8 cellular contexts compared by ENCODE assay signal in the genomic region with DNA sequence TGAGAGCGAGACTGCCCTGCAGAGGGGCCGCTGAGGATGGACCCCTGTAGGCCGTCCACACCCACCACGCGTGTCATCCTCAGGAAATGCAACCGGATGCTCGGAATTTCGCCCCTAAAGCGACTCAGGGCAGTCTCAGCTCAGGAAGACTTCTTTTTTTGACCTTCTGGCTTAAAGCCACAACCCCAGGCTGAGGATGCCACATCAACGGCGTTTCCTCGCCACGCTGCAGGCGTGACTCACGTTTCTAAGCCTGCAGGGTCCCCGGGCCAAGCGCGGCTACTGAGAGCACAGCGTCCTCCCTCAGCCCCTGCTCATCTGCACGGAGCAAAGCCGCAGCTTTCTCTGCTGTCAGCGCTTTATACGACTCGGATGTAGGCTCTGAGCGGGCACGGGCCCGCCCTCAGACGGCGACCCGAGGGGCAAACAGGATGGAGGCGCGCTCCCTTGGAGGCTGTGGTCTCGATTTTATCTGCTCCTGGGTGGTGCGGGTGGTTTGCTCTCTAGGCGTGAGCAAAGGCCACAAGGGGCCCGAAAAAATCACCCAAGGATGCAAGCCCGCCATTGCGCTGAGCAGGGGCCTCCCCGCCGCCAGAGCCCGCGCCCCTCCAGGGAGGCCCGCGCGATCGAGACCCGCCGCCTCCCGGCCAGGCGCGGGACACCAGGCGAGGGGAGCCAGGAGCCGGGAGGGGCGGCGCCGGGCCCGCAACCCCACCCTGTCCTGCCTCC. TPM values are rescaled to one million over a fixed set of nuclear protein-coding genes. Genes with fewer than 3 reads are reported as not detected.
DNase-seq lines count a peak whose midpoint lies in the region; ATAC-seq and TF ChIP-seq lines count a peak whose summit lies in the region.

No MANE protein-coding gene starts in this region.

- ATAC-seq in GM21528 (IDR thresholded peaks at IDR 0.05; ENCODE audit: low FRiP score, unreplicated experiment) = peak; percentile 43

- H3F3A ChIP-seq in DOHH2 (ENCODE audit: control insufficient read depth, insufficient read depth) = peaks cover 17% of the 10 kb centered on the region

- peaks cover 32% of the 10 kb centered on the region for H4K20me1 ChIP-seq in DOHH2 (ENCODE audit: control insufficient read depth, insufficient read depth, low read depth, low read length)

- H3K4me1 ChIP-seq in DOHH2 (ENCODE audit: control insufficient read depth, low read length) (peaks cover 53% of the 10 kb centered on the region), HUES6 (ENCODE audit: control insufficient read depth, insufficient read depth, low read length) (peaks cover 18% of the 10 kb centered on the region), ascending aorta (peaks cover 3 to 5% of the 10 kb centered on the region in 2 donors)

- DNase-seq in T-helper 1 cell (peak; percentile 61 to 95 (median 75)), ascending aorta (ENCODE audit: low spot score in 2 of 2) (peak in 1 of 2 donors; percentile 83), hepatic stellate cell (ENCODE audit: low spot score) (peak; percentile 82), skeletal muscle cell (ENCODE audit: low read depth) (peak; percentile 77), D341Med (ENCODE audit: low spot score) (no peak)

- H3K27ac ChIP-seq in DOHH2 (ENCODE audit: low read depth, low read length) (peak overlapping the region; percentile 87), HUES6 (ENCODE audit: low read depth, low read length) (peak overlapping the region; percentile 91; the same call in 1 of the 2 replicates), ascending aorta (peak overlapping the region; percentile 73 to 77)

- no peaks in the 10 kb centered on the region for H3K27me3 ChIP-seq in DOHH2 (ENCODE audit: control insufficient read depth, low read length)
- H3K27me3 ChIP-seq in HUES6 (ENCODE audit: control insufficient read depth, insufficient read depth, low read length) = no peaks in the 10 kb centered on the region
- no peaks in the 10 kb centered on the region for H3K27me3 ChIP-seq in ascending aorta

- peaks cover 53% of the 10 kb centered on the region for H3K79me2 ChIP-seq in DOHH2 (ENCODE audit: control insufficient read depth, low read length)

- intact Hi-C loops in ascending aorta (cut with DNase I) = loop anchor here (1.0 to 10.0 kb wide), 8 partner anchors 39 to 1840 kb away; partner anchors contain the start of genes EN2, LMBR1, PAXIP1 and RBM33

- H3K9me3 ChIP-seq in DOHH2 (ENCODE audit: control insufficient read depth, insufficient read depth, low read length) = peaks cover 10% of the 10 kb centered on the region; the same call in 1 of the 2 replicates
- peaks cover 5% of the 10 kb centered on the region; the same call in 1 of the 2 replicates for H3K9me3 ChIP-seq in HUES6 (ENCODE audit: control insufficient read depth, insufficient read depth, low read depth, low read length)
- no peaks in the 10 kb centered on the region for H3K9me3 ChIP-seq in ascending aorta

- peaks cover 55% of the 10 kb centered on the region for H3K36me3 ChIP-seq in DOHH2 (ENCODE audit: control insufficient read depth, low read length)
- H3K36me3 ChIP-seq in HUES6 (ENCODE audit: control insufficient read depth, insufficient read depth, low read length) = peaks cover 25% of the 10 kb centered on the region
- H3K36me3 ChIP-seq in ascending aorta = no peaks in the 10 kb centered on the region

- H3K4me3 ChIP-seq in DOHH2 (ENCODE audit: low read length) = peak overlapping the region; percentile 76
- H3K4me3 ChIP-seq in HUES6 (ENCODE audit: low read depth, low read length) = peak overlapping the region; percentile 72
- H3K4me3 ChIP-seq in ascending aorta = peak overlapping the region; percentile 88 to 97
- H3K4me3 ChIP-seq in skeletal muscle cell (ENCODE audit: low read depth, low read length) = peak overlapping the region; percentile 52

- TF ChIP-seq CTCF in DOHH2 (IDR thresholded peaks at IDR 0.05; ENCODE audit: low read depth, low read length, poor library complexity, severe bottlenecking) (no peak), ascending aorta (IDR thresholded peaks at IDR 0.05) (peak; percentile 35 to 78 (median 49))

- H3K9me2 ChIP-seq in DOHH2 (replicated peaks; ENCODE audit: control insufficient read depth, low read length) = no peaks in the 10 kb centered on the region

- H3K9ac ChIP-seq in HUES6 (ENCODE audit: low read length) = peak overlapping the region; percentile 93

- H3K4me2 ChIP-seq in DOHH2 (ENCODE audit: low read length) = peak overlapping the region; percentile 94

RNA-seq across cellular contexts. Expression of gene INSIG1, which starts 0.7 kb away (rescaled TPM):
- 18.0 TPM for total RNA-seq in ascending aorta
